In genomic region chr3:119463171-119464169, GRCh38 we compare ENCODE assay signal across 8 cellular contexts. TPM values are rescaled to one million over a fixed set of nuclear protein-coding genes. Genes with fewer than 3 reads are reported as not detected.
DNase-seq lines count a peak whose midpoint lies in the region; ATAC-seq, FAIRE-seq and TF ChIP-seq lines count a peak whose summit lies in the region.

Gene TMEM39A (minus strand): TSS chr3:119463615. CDS start chr3:119462074, 1,541 bp downstream.

- no peaks in the 10 kb centered on the region for H3K27me3 Mint-ChIP-seq in T-helper 2 cell treated with Interferon-gamma antibody and Interleukin-4, amounts not matched to agents 5 μg/mL and 100 μg/mL, for 36 hours (ENCODE audit: low read depth)

- H3K36me3 ChIP-seq in ascending aorta (peaks cover 9 to 25% of the 10 kb centered on the region in 2 donors), right atrium auricular region (peaks cover 19% of the 10 kb centered on the region), psoas muscle (ENCODE audit: insufficient read depth in 1 of 2, low read depth in 1 of 2) (peaks cover 0 to 38% of the 10 kb centered on the region in 2 donors)

- 5 to 6% (median 5%) methylated on average over 51 of the region's 51 CpGs for WGBS in psoas muscle, 3 donors

- peak within 1 kb of the TSS; percentile 98 for H3K27ac Mint-ChIP-seq in T-helper 2 cell treated with Interferon-gamma antibody and Interleukin-4, amounts not matched to agents 5 μg/mL and 100 μg/mL, for 36 hours

- ATAC-seq in GM18502 (IDR thresholded peaks at IDR 0.05; ENCODE audit: poor library complexity, unreplicated experiment) (peak; percentile 91), HG02970 (IDR thresholded peaks at IDR 0.05; ENCODE audit: low FRiP score, unreplicated experiment) (peak; percentile 94), psoas muscle (peak; percentile 98 to 99 (median 99))

- peaks cover 31% of the 10 kb centered on the region for H3K4me1 Mint-ChIP-seq in T-helper 2 cell treated with Interferon-gamma antibody and Interleukin-4, amounts not matched to agents 5 μg/mL and 100 μg/mL, for 36 hours (ENCODE audit: low read depth)

- DNase-seq in NCI-H1930 (lab: John Stamatoyannopoulos, UW) (peak; percentile 96 to 98), ascending aorta (ENCODE audit: low spot score in 2 of 2) (peak; percentile 97 to 100), right atrium auricular region (ENCODE audit: low spot score) (peak; percentile 100), psoas muscle (peak; percentile 100), urothelium cell line (ENCODE audit: low spot score) (peak; percentile 100)
- peak; percentile 99 for DNase-seq in T-helper 2 cell treated with Interferon-gamma antibody and Interleukin-4, amounts not matched to agents 5 μg/mL and 100 μg/mL, for 36 hours (ENCODE audit: low spot score)

- H3K9me3 ChIP-seq in ascending aorta (no peaks in the 10 kb centered on the region), right atrium auricular region (no peaks in the 10 kb centered on the region), psoas muscle (no peaks in the 10 kb centered on the region)

- H3K4me3 ChIP-seq in ascending aorta (peak within 1 kb of the TSS; percentile 84 to 91), right atrium auricular region (peak within 1 kb of the TSS; percentile 68 to 98), psoas muscle (peak within 1 kb of the TSS; percentile 87)

- H3K4me3 Mint-ChIP-seq in T-helper 2 cell treated with Interferon-gamma antibody and Interleukin-4, amounts not matched to agents 5 μg/mL and 100 μg/mL, for 36 hours, result peak within 1 kb of the TSS; percentile 99

- H3K27me3 ChIP-seq in ascending aorta (no peaks in the 10 kb centered on the region), right atrium auricular region (no peaks in the 10 kb centered on the region), psoas muscle (ENCODE audit: insufficient read depth in 3 of 3, low read length in 2 of 3) (no peaks in the 10 kb centered on the region)

- peaks cover 30% of the 10 kb centered on the region for H3K36me3 Mint-ChIP-seq in T-helper 2 cell treated with Interferon-gamma antibody and Interleukin-4, amounts not matched to agents 5 μg/mL and 100 μg/mL, for 36 hours (ENCODE audit: low read depth)

- FAIRE-seq in urothelium cell line (lab: Jason Lieb, UNC), result peak; percentile 97

- H3K9me3 Mint-ChIP-seq in T-helper 2 cell treated with Interferon-gamma antibody and Interleukin-4, amounts not matched to agents 5 μg/mL and 100 μg/mL, for 36 hours, result peaks cover 5% of the 10 kb centered on the region

- H3K4me1 ChIP-seq in ascending aorta (peaks cover 4 to 20% of the 10 kb centered on the region in 2 donors), right atrium auricular region (peaks cover 0 to 35% of the 10 kb centered on the region in 2 donors), psoas muscle (peaks cover 15% of the 10 kb centered on the region)

- peak within 1 kb of the TSS; percentile 87 to 92 for H3K27ac ChIP-seq in ascending aorta
- peak within 1 kb of the TSS; percentile 91 to 93 for H3K27ac ChIP-seq in right atrium auricular region
- H3K27ac ChIP-seq in psoas muscle, result peak within 1 kb of the TSS; percentile 92

- TF ChIP-seq CTCF in ascending aorta (IDR thresholded peaks at IDR 0.05) (no peak), right atrium auricular region (IDR thresholded peaks at IDR 0.05) (peak in 1 of 2 donors; percentile 24), psoas muscle (IDR thresholded peaks at IDR 0.05) (peak; percentile 12)

- intact Hi-C loops in ascending aorta (cut with DNase I) (loop anchor here (1.0 to 10.0 kb wide), 4 partner anchors 35 to 1281 kb away; partner anchors contain the start of genes COX17, GSK3B, GTF2E1 and RABL3), psoas muscle (cut with DNase I) (loop anchor here in 1 of 2 donors (10.0 kb wide), 1 partner anchor 221 kb away; no protein-coding TSS in a partner anchor)

RNA-seq across cellular contexts. Expression of gene TMEM39A, which starts in this region (rescaled TPM):
- total RNA-seq in ascending aorta, result 115 TPM
- 10 to 100 TPM; 21.2 to 21.5 TPM for total RNA-seq in right atrium auricular region
- 10 to 100 TPM in 2 of 4 donors, 1 to 10 TPM in 2; 7.5 to 15.6 (median 10.1) TPM for total RNA-seq in psoas muscle
- 10 to 100 TPM in 2 of 3 donors, 1 to 10 TPM in 1; 6.0 to 13.0 (median 11.0) TPM for polyA plus RNA-seq in psoas muscle

Comparison
In these comparisons a context has a peak if more than half of its experiments do, and no peak if none do; other contexts are left out.
1. Peak in every context shown above with its lines: DNase-seq, ATAC-seq, H3K4me3 ChIP-seq and H3K27ac ChIP-seq.